In the genomic region with DNA sequence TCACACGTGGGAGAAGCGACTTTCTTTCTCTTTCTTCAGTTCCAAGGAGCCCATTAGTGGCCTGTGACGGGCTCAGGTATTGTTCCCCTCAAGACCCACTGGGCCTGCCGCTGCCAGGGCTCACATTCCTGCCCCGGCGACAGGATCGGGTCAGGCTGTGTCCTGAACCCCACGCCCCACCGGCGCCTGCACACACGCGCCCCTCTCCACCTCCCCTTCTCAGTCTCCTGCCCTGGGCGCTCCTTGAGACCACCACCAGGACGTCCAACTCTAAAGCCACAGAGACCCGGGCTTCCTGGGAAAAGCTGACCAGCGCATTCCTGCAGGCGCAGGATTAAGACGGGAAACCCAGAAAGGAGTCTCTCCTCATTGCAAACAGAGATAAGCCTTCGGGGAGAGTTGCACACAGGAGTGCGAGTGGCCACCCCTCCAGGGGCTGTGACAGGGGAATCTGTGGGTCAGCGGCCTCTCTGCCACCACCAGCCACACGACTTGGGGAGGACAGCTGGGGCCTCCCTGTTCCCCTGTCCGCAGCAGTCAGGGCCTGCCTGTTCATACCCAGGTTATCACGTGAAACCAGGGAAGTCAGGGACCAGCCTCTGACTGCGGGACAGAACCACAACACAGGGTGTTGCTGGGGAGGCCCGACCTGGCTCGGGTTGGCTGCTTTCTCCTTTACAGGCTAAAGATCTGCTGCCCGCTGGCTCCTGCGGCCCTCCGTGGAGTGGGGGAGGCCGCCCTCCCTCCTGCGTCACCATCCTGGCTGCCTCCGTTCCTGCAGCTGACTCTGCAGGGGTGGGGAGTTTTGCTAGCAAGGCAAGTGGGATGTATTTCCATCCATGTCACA, we compare ENCODE assay signal across 13 cellular contexts.
DNase-seq lines count a peak whose midpoint lies in the region; ATAC-seq, FAIRE-seq and TF ChIP-seq lines count a peak whose summit lies in the region.
"Had no signal": no experiment of that assay in that cellular context is flagged by ENCODE, and none has a peak within 500 bp of the region (broad histone marks: within the 10 kb centered on the region; RNA-seq: fewer than 3 reads in every experiment).

No MANE protein-coding gene starts in this region.

- ATAC-seq in body of pancreas: peak; percentile 24

- no peak for TF ChIP-seq CTCF in body of pancreas (IDR thresholded peaks at IDR 0.05)
- no peak for TF ChIP-seq CTCF in parathyroid adenoma (IDR thresholded peaks at IDR 0.05)

- H3K9me3 ChIP-seq in BLaER1: peaks cover 11% of the 10 kb centered on the region; the same call in 1 of the 2 replicates
- no peaks in the 10 kb centered on the region for H3K9me3 ChIP-seq in body of pancreas
- no peaks in the 10 kb centered on the region for H3K9me3 ChIP-seq in parathyroid adenoma (ENCODE audit: control insufficient read depth, low read length)

- H3K4me2 ChIP-seq in BLaER1 (peak overlapping the region; percentile 83), parathyroid adenoma (ENCODE audit: low read length) (no peak overlapping the region)

- no peaks in the 10 kb centered on the region for H3K27me3 ChIP-seq in BLaER1
- no peaks in the 10 kb centered on the region for H3K27me3 ChIP-seq in body of pancreas
- no peaks in the 10 kb centered on the region for H3K27me3 ChIP-seq in parathyroid adenoma (ENCODE audit: control insufficient read depth, insufficient read depth, low read length)

- peak overlapping the region; percentile 35; the same call in 1 of the 2 replicates for H3K27ac ChIP-seq in BLaER1
- no peak overlapping the region for H3K27ac ChIP-seq in body of pancreas
- no peak overlapping the region for H3K27ac ChIP-seq in parathyroid adenoma

- no peak for DNase-seq in body of pancreas
- DNase-seq in iPS-NIHi11 (ENCODE audit: low spot score): peak; percentile 23
- DNase-seq in middle frontal gyrus (ENCODE audit: extremely low spot score, low spot score): no peak
- DNase-seq in frontal cortex (ENCODE audit: low spot score in 2 of 2): no peak
- DNase-seq in HCEC 1CT: no peak
- DNase-seq in T-helper 1 cell: no peak
- DNase-seq: activated CD4-positive, alpha-beta memory T cell treated with anti-CD3 and anti-CD28 coated beads, Interleukin-2, amount 10 ng/mL, durations not matched to agents 7 days and 5 days; GF-D8; NCI-H748 treated with DMSO at 0.1 percent for 48 hours; stimulated activated CD4-positive, alpha-beta T cell treated with anti-CD3 and anti-CD28 coated beads, Interleukin-2, amount 100 ng/mL, for 24 hours; SW 1271 had no signal

- peaks cover 47% of the 10 kb centered on the region for H3K4me1 ChIP-seq in BLaER1
- peaks cover 15% of the 10 kb centered on the region for H3K4me1 ChIP-seq in body of pancreas
- H3K4me1 ChIP-seq in parathyroid adenoma: no peaks in the 10 kb centered on the region

- intact Hi-C loops in body of pancreas (cut with DNase I): no loop called here

- H3K79me2 ChIP-seq in parathyroid adenoma: no peaks in the 10 kb centered on the region

- 0 out of 2 replicates have a peak overlapping the region, but pooled peaks have one; percentile 12 for H3K4me3 ChIP-seq in BLaER1
- no peak overlapping the region for H3K4me3 ChIP-seq in body of pancreas
- no peak overlapping the region for H3K4me3 ChIP-seq in parathyroid adenoma (ENCODE audit: low read depth, low read length)

- 38 to 48% methylated on average over 15 to 30 of the region's 33 CpGs for WGBS in body of pancreas, 2 donors

- H4K20me1 ChIP-seq in BLaER1: no peaks in the 10 kb centered on the region

- no peak for FAIRE-seq in frontal cortex (lab: Jason Lieb, UNC)

- peak overlapping the region; percentile 58 for H2AFZ ChIP-seq in parathyroid adenoma

- no peak for TF ChIP-seq POLR2A in body of pancreas (IDR thresholded peaks at IDR 0.05)

- H3K9ac ChIP-seq in BLaER1 (no peak overlapping the region), parathyroid adenoma (no peak overlapping the region)

- H3K36me3 ChIP-seq in BLaER1 (no peaks in the 10 kb centered on the region), body of pancreas (replicated peaks in 1 of 2; ENCODE audit: insufficient read depth in 1 of 2, low read depth in 2 of 2) (no peaks in the 10 kb centered on the region), parathyroid adenoma (ENCODE audit: control insufficient read depth, insufficient read depth, low read length) (no peaks in the 10 kb centered on the region)
